18 cellular contexts compared by ENCODE assay signal in genomic region chr2:120367649-120368048, GRCh38. TPM values are rescaled to one million over a fixed set of nuclear protein-coding genes. Genes with fewer than 3 reads are reported as not detected.
DNase-seq lines count a peak whose midpoint lies in the region; FAIRE-seq and TF ChIP-seq lines count a peak whose summit lies in the region.
"Had no signal": no experiment of that assay in that cellular context is flagged by ENCODE, and none has a peak within 500 bp of the region (broad histone marks: within the 10 kb centered on the region; RNA-seq: fewer than 3 reads in every experiment).

No MANE protein-coding gene starts in this region.

- H4K20me1 ChIP-seq in SK-N-SH (ENCODE audit: insufficient read depth) (no peaks in the 10 kb centered on the region), keratinocyte (ENCODE audit: control insufficient read depth, extremely low read depth, insufficient read depth, low read length) (no peaks in the 10 kb centered on the region)

- H3K4me3 ChIP-seq in SK-N-SH (ENCODE audit: low read depth in 2 of 2, low read length in 1 of 2) (no peak overlapping the region), keratinocyte (ENCODE audit: control insufficient read depth in 2 of 3, extremely low read depth in 1 of 3, insufficient read depth in 2 of 3, low read depth in 1 of 3, low read length in 3 of 3) (no peak overlapping the region), coronary artery (no peak overlapping the region), lower leg skin (ENCODE audit: low read depth, poor library complexity, severe bottlenecking) (no peak overlapping the region), spleen (no peak overlapping the region)
- H3K4me3 ChIP-seq: esophagus squamous epithelium, heart left ventricle, stomach, upper lobe of right lung had no signal

- WGBS in SK-N-SH (ENCODE audit: low lambda C conversion rate), result 41% methylated on average over 5 of the region's 5 CpGs
- WGBS in lower leg skin, 2 donors, result 52 to 55% methylated on average over 5 of the region's 5 CpGs
- WGBS in spleen, 5 donors, result 20 to 34% (median 26%) methylated on average over 5 of the region's 5 CpGs

- no peak for TF ChIP-seq RAD21 in SK-N-SH (IDR thresholded peaks at IDR 0.05; ENCODE audit: low read length)

- H3K9me3 ChIP-seq in SK-N-SH (no peaks in the 10 kb centered on the region), keratinocyte (ENCODE audit: control insufficient read depth, low read depth, low read length) (no peaks in the 10 kb centered on the region), spleen (no peaks in the 10 kb centered on the region)
- H3K9me3 ChIP-seq: esophagus squamous epithelium, stomach, upper lobe of right lung had no signal

- H3K36me3 ChIP-seq in SK-N-SH (replicated peaks in 1 of 2; ENCODE audit: control insufficient read depth in 1 of 2, insufficient read depth in 2 of 2, low read length in 1 of 2) (no peaks in the 10 kb centered on the region), keratinocyte (ENCODE audit: control insufficient read depth in 2 of 2, extremely low read depth in 1 of 2, insufficient read depth in 2 of 2, low read length in 2 of 2) (no peaks in the 10 kb centered on the region), spleen (no peaks in the 10 kb centered on the region)
- H3K36me3 ChIP-seq: esophagus squamous epithelium, heart left ventricle, stomach, upper lobe of right lung had no signal

- H3K4me2 ChIP-seq in SK-N-SH (peak overlapping the region; percentile 67), keratinocyte (ENCODE audit: control insufficient read depth, extremely low read depth, insufficient read depth, low read depth, low read length) (peak overlapping the region; percentile 22)
- H3K4me2 ChIP-seq: KMS-11 had no signal

- no peaks in the 10 kb centered on the region; the same call in 1 of the 2 replicates for H3K27me3 ChIP-seq in SK-N-SH (ENCODE audit: insufficient read depth)
- H3K27me3 ChIP-seq in keratinocyte (ENCODE audit: control insufficient read depth, extremely low read depth, insufficient read depth, low read length), result no peaks in the 10 kb centered on the region
- H3K27me3 ChIP-seq in spleen (replicated peaks in 1 of 7), result peaks cover 0 to 22% (median 0%) of the 10 kb centered on the region in 7 donors
- H3K27me3 ChIP-seq: heart left ventricle, stomach, upper lobe of right lung had no signal

- TF ChIP-seq CTCF in SK-N-SH (IDR thresholded peaks at IDR 0.05) (no peak), keratinocyte (optimal IDR thresholded peaks at IDR 0.05 in 1 of 3, IDR thresholded peaks at IDR 0.05 in 1 of 3, conservative IDR thresholded peaks at IDR 0.05 in 1 of 3; ENCODE audit: extremely low read depth in 1 of 3, insufficient read depth in 2 of 3, low read length in 3 of 3) (no peak), coronary artery (IDR thresholded peaks at IDR 0.05) (no peak), lower leg skin (IDR thresholded peaks at IDR 0.05) (no peak), spleen (IDR thresholded peaks at IDR 0.05 in 8 of 11, conservative IDR thresholded peaks at IDR 0.05 in 3 of 11) (no peak)

- in situ Hi-C loops in ACHN (cut with HindIII; ENCODE audit: low pct_ligation_motif_present, low pct_unique_long_range_greater_than_20kb, low sequenced_read_pairs), result no loop called here

- dilution Hi-C loops in keratinocyte (cut with MboI; ENCODE audit: extremely low pct_ligation_motif_present, low sequenced_read_pairs), result no loop called here

- H2AFZ ChIP-seq in SK-N-SH (ENCODE audit: low read depth) (peak overlapping the region; percentile 5; the same call in 1 of the 2 replicates), keratinocyte (ENCODE audit: control insufficient read depth, low read length) (no peak overlapping the region)

- FAIRE-seq in keratinocyte (lab: Jason Lieb, UNC) (peak; percentile 32), GM12891 (lab: Jason Lieb, UNC) (no peak)

- TF ChIP-seq EP300 in SK-N-SH (IDR thresholded peaks at IDR 0.05; ENCODE audit: borderline replicate concordance in 1 of 2, low read depth in 1 of 2, low read length in 1 of 2), result no peak

- POLR2A ChIA-PET in SK-N-SH (lab: Yijun Ruan, JAX), result no interaction called here

- no peaks in the 10 kb centered on the region for H3K79me2 ChIP-seq in SK-N-SH (ENCODE audit: insufficient read depth)
- H3K79me2 ChIP-seq in keratinocyte (ENCODE audit: control insufficient read depth, insufficient read depth, low read length), result no peaks in the 10 kb centered on the region

- DNase-seq in ACHN, result peak; percentile 35
- peak; percentile 62 for DNase-seq in HK-2 (ENCODE audit: unreplicated experiment)
- no peak for DNase-seq in SK-N-SH
- DNase-seq in keratinocyte (ENCODE audit: low read depth, low spot score), result no peak
- no peak for DNase-seq in coronary artery (ENCODE audit: low spot score)
- DNase-seq in lower leg skin (ENCODE audit: low spot score in 2 of 2), result no peak
- DNase-seq in spleen, result no peak
- no peak for DNase-seq in GM12891 (ENCODE audit: insufficient read length, low spot score)
- DNase-seq: central memory CD4-positive, alpha-beta T cell; esophagus squamous epithelium; NCI-H1436; stomach; upper lobe of right lung had no signal

- H3F3A ChIP-seq in SK-N-SH (replicated peaks; ENCODE audit: insufficient read depth), result no peaks in the 10 kb centered on the region

- H3K9me2 ChIP-seq in SK-N-SH, result no peaks in the 10 kb centered on the region

- no peaks in the 10 kb centered on the region for H3K9me1 ChIP-seq in keratinocyte (ENCODE audit: control insufficient read depth, extremely low read depth, insufficient read depth, low read length)

- H3K9ac ChIP-seq in SK-N-SH (no peak overlapping the region), keratinocyte (ENCODE audit: control insufficient read depth, extremely low read depth, insufficient read depth, low read length) (no peak overlapping the region)
- H3K9ac ChIP-seq: KMS-11 had no signal

- H3K27ac ChIP-seq in SK-N-SH (ENCODE audit: low read depth in 2 of 2, low read length in 1 of 2) (no peak overlapping the region; a peak in 1 of 4 replicates), keratinocyte (ENCODE audit: control insufficient read depth, insufficient read depth, low read length) (no peak overlapping the region), coronary artery (no peak overlapping the region), spleen (no peak overlapping the region)
- H3K27ac ChIP-seq: esophagus squamous epithelium, heart left ventricle, HL-60, KMS-11, stomach, upper lobe of right lung had no signal

- H3K4me1 ChIP-seq in SK-N-SH (ENCODE audit: control insufficient read depth in 1 of 2, insufficient read depth in 2 of 2, low read depth in 1 of 2, low read length in 1 of 2), result no peaks in the 10 kb centered on the region; a peak in 2 of 4 replicates
- peaks cover 8% of the 10 kb centered on the region for H3K4me1 ChIP-seq in keratinocyte (ENCODE audit: control insufficient read depth, extremely low read depth, insufficient read depth, low read length)
- H3K4me1 ChIP-seq in spleen, result no peaks in the 10 kb centered on the region
- H3K4me1 ChIP-seq: esophagus squamous epithelium, heart left ventricle, stomach, upper lobe of right lung had no signal

- CTCF ChIA-PET in SK-N-SH (lab: Yijun Ruan, JAX), result no interaction called here

- TF ChIP-seq POLR2A in lower leg skin (IDR thresholded peaks at IDR 0.05), result no peak
- TF ChIP-seq POLR2A in spleen (IDR thresholded peaks at IDR 0.05), result no peak
- TF ChIP-seq POLR2A in GM12891 (IDR thresholded peaks at IDR 0.05; ENCODE audit: low read depth, low read length), result no peak

- intact Hi-C loops in lower leg skin (cut with DNase I; ENCODE audit: low total_unique reads) (no loop called here), spleen (cut with DNase I; ENCODE audit: low total_unique reads) (no loop called here)

TF ChIP-seq in SK-N-SH, 30 proteins besides CTCF, POLR2A, EP300 and RAD21 (continues in another document):
- TF ChIP-seq IRF3 (IDR thresholded peaks at IDR 0.05; ENCODE audit: low read depth, low read length) (no peak), FOSL2 (IDR thresholded peaks at IDR 0.05; ENCODE audit: borderline replicate concordance, low read depth) (0 out of 2 replicates have a peak, but pooled peaks have one; percentile 10)

TF ChIP-seq in GM12891, 5 proteins besides CTCF, POLR2A, EP300 and RAD21:
- TF ChIP-seq PAX5 (IDR thresholded peaks at IDR 0.05; ENCODE audit: insufficient read depth, low read length, severe bottlenecking) (no peak), SPI1 (IDR thresholded peaks at IDR 0.05; ENCODE audit: low read depth, low read length) (no peak), POLR2AphosphoS5 (IDR thresholded peaks at IDR 0.05; ENCODE audit: low read depth, low read length) (no peak), POU2F2 (IDR thresholded peaks at IDR 0.05; ENCODE audit: low read depth, low read length) (no peak), TAF1 (IDR thresholded peaks at IDR 0.05; ENCODE audit: low read depth, low read length) (no peak)
TF ChIP-seq in GM12891: peak in this region for 0.

RNA-seq across cellular contexts. Expression of gene INHBB, which starts 21.7 kb away (rescaled TPM):
- polyA plus RNA-seq in SK-N-SH (2012; rRNA removed) (0.03 TPM in 1 of 2 replicates, not detected in the other), keratinocyte (0.01 to 0.02 TPM in 2 of 3 replicates, not detected in the other), spleen (1 to 10 TPM in 1 of 3 donors, under 1 TPM in 2; 0.26 to 1.5 (median 0.58) TPM)
- polyA plus RNA-seq in SK-N-SH (2012; cell fraction: cytosol; rRNA removed), result 0.01 TPM in 2 replicates
- 0.07 and 0.08 TPM in 2 replicates for polyA plus RNA-seq in SK-N-SH (2012; cell fraction: nucleus; rRNA removed)
- 0.14 TPM for polyA plus RNA-seq in keratinocyte (2011; ENCODE audit: low read depth)
- polyA plus RNA-seq in keratinocyte (2011; cell fraction: cytosol; rRNA removed), result not detected in 2 replicates
- polyA plus RNA-seq in keratinocyte (2011; cell fraction: nucleus; rRNA removed), result 0.11 TPM in 1 of 2 replicates, not detected in the other
- polyA plus RNA-seq in keratinocyte (2012; ENCODE audit: low replicate concordance), result 0.32 TPM in 1 of 2 replicates, not detected in the other
- polyA minus RNA-seq in keratinocyte, result not detected in 3 replicates
- polyA minus RNA-seq in keratinocyte (2011; cell fraction: cytosol; rRNA and poly(A)+ RNA removed), result not detected
- not detected in 2 replicates for polyA minus RNA-seq in keratinocyte (2011; cell fraction: nucleus; rRNA and poly(A)+ RNA removed)
- total RNA-seq in lower leg skin (10 to 100 TPM in 3 of 4 donors, 1 to 10 TPM in 1; 9.4 to 47.9 (median 25.0) TPM), spleen (1 to 10 TPM in 2 of 7 donors, under 1 TPM in 5; 0.29 to 1.4 (median 0.68) TPM)
- not detected for polyA plus RNA-seq in GM12891 (2012; ENCODE audit: low read depth, missing spikeins)
- total RNA-seq: activated T-helper 1 cell treated with anti-CD3 and anti-CD28 coated beads, Interleukin-12 subunit alpha, Interleukin-12 subunit beta, Interleukin-2, Interleukin-4 antibody, amounts not matched to agents 30 ng/mL and 10 ng/mL and 1 ng/mL, durations not matched to agents 14 hours and 24 hours and 36 hours; T-helper 1 cell treated with Interleukin-12 subunit alpha and Interleukin-12 subunit beta and Interleukin-4 antibody, amounts not matched to agents 30 ng/mL and 1 ng/mL, for 36 hours had no signal

Comparison
In these comparisons a context has a peak if more than half of its experiments do, and no peak if none do; other contexts are left out.
1. DNase-seq: peak in ACHN (single experiment) and HK-2 (single experiment); none in SK-N-SH (single experiment), keratinocyte (single experiment), coronary artery (single experiment), lower leg skin (0 of 2), spleen (single experiment) and GM12891 (single experiment).